Comparison of ENCODE assay signal across 1 cellular context in genomic region chr3:52704611-52705437, GRCh38.
TF ChIP-seq lines count a peak whose summit lies in the region.

No MANE protein-coding gene starts in this region.

TF ChIP-seq in HepG2, 621 proteins besides CTCF, POLR2A, EP300 and RAD21 (continued from another document and continues in another):
- TF ChIP-seq HNRNPLL (IDR thresholded peaks at IDR 0.05; ENCODE audit: low read depth, low read length, poor library complexity, severe bottlenecking) (no peak), MED1 (CRISPR knock-in tag; IDR thresholded peaks at IDR 0.05) (peak; percentile 91), HNF4A (CRISPR knock-in tag; IDR thresholded peaks at IDR 0.05) (peak; percentile 94), FOXM1 (CRISPR knock-in tag; IDR thresholded peaks at IDR 0.05) (no peak), HOXD1 (CRISPR knock-in tag; IDR thresholded peaks at IDR 0.05) (no peak; the same call in 1 of the 2 replicates), ZBTB7B (CRISPR knock-in tag; IDR thresholded peaks at IDR 0.05) (no peak; the same call in 1 of the 2 replicates), PHF21A (CRISPR knock-in tag; IDR thresholded peaks at IDR 0.05) (peak; percentile 67), CREB1 (IDR thresholded peaks at IDR 0.05) (0 out of 2 replicates have a peak, but pooled peaks have one; percentile 14), CREB1 (CRISPR knock-in tag; IDR thresholded peaks at IDR 0.05) (peak; percentile 40; the same call in 1 of the 2 replicates), ZNF326 (CRISPR knock-in tag; IDR thresholded peaks at IDR 0.05; ENCODE audit: borderline replicate concordance) (no peak), GABPA (IDR thresholded peaks at IDR 0.05; ENCODE audit: low read depth, low read length) (no peak), GABPA (CRISPR knock-in tag; IDR thresholded peaks at IDR 0.05; ENCODE audit: low read depth) (peak; percentile 56), RXRB (CRISPR knock-in tag; IDR thresholded peaks at IDR 0.05; ENCODE audit: borderline replicate concordance) (peak; percentile 90), XRCC5 (optimal IDR thresholded peaks at IDR 0.05; ENCODE audit: low read length) (no peak), REST (IDR thresholded peaks at IDR 0.05; ENCODE audit: borderline replicate concordance in 1 of 2, low read depth in 1 of 2, low read length in 2 of 2) (peak in 1 of 2 experiments; percentile 57; a peak in 1 of 4 replicates), ZNF674 (CRISPR knock-in tag; IDR thresholded peaks at IDR 0.05; ENCODE audit: low read depth) (no peak), SIN3B (IDR thresholded peaks at IDR 0.05; ENCODE audit: low read length) (no peak), ZNF274 (CRISPR knock-in tag; IDR thresholded peaks at IDR 0.05) (no peak), ZNF138 (CRISPR knock-in tag; IDR thresholded peaks at IDR 0.05; ENCODE audit: low read depth) (no peak), ZNF564 (CRISPR knock-in tag; IDR thresholded peaks at IDR 0.05) (peak; percentile 40; the same call in 1 of the 2 replicates), JUN (CRISPR knock-in tag; IDR thresholded peaks at IDR 0.05) (peak; percentile 70; the same call in 1 of the 2 replicates), AHR (CRISPR knock-in tag; IDR thresholded peaks at IDR 0.05) (no peak), ZFP36L1 (CRISPR knock-in tag; IDR thresholded peaks at IDR 0.05) (0 out of 2 replicates have a peak, but pooled peaks have one; percentile 70), PAWR (CRISPR knock-in tag; IDR thresholded peaks at IDR 0.05; ENCODE audit: borderline replicate concordance) (no peak), GMEB2 (CRISPR knock-in tag; IDR thresholded peaks at IDR 0.05; ENCODE audit: low read depth) (no peak), ZMYM2 (CRISPR knock-in tag; IDR thresholded peaks at IDR 0.05) (no peak), ZC3H13 (CRISPR knock-in tag; IDR thresholded peaks at IDR 0.05) (peak; percentile 28; the same call in 1 of the 2 replicates), NFATC3 (CRISPR knock-in tag; IDR thresholded peaks at IDR 0.05) (0 out of 2 replicates have a peak, but pooled peaks have one; percentile 16), ZNF510 (CRISPR knock-in tag; IDR thresholded peaks at IDR 0.05; ENCODE audit: low read depth) (no peak), ZNF329 (CRISPR knock-in tag; IDR thresholded peaks at IDR 0.05; ENCODE audit: low read depth) (no peak), FOXK2 (IDR thresholded peaks at IDR 0.05) (no peak), ZNF512B (CRISPR knock-in tag; IDR thresholded peaks at IDR 0.05; ENCODE audit: borderline replicate concordance) (no peak), RNF2 (conservative IDR thresholded peaks at IDR 0.05; ENCODE audit: low read depth) (no peak), SMYD3 (CRISPR knock-in tag; IDR thresholded peaks at IDR 0.05) (no peak), ZIK1 (CRISPR knock-in tag; IDR thresholded peaks at IDR 0.05; ENCODE audit: borderline replicate concordance, low read depth) (no peak), ZFAT (CRISPR knock-in tag; conservative IDR thresholded peaks at IDR 0.05) (no peak), ERF (CRISPR knock-in tag; IDR thresholded peaks at IDR 0.05) (peak; percentile 75; the same call in 1 of the 2 replicates)
- TF ChIP-seq, protein P1, sequence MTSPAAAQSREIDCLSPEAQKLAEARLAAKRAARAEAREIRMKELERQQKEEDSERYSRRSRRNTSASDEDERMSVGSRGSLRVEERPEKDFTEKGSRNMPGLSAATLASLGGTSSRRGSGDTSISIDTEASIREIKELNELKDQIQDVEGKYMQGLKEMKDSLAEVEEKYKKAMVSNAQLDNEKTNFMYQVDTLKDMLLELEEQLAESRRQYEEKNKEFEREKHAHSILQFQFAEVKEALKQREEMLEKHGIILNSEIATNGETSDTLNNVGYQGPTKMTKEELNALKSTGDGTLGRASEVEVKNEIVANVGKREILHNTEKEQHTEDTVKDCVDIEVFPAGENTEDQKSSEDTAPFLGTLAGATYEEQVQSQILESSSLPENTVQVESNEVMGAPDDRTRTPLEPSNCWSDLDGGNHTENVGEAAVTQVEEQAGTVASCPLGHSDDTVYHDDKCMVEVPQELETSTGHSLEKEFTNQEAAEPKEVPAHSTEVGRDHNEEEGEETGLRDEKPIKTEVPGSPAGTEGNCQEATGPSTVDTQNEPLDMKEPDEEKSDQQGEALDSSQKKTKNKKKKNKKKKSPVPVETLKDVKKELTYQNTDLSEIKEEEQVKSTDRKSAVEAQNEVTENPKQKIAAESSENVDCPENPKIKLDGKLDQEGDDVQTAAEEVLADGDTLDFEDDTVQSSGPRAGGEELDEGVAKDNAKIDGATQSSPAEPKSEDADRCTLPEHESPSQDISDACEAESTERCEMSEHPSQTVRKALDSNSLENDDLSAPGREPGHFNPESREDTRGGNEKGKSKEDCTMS (CRISPR knock-in tag; conservative IDR thresholded peaks at IDR 0.05): no peak
- TF ChIP-seq, protein P2, sequence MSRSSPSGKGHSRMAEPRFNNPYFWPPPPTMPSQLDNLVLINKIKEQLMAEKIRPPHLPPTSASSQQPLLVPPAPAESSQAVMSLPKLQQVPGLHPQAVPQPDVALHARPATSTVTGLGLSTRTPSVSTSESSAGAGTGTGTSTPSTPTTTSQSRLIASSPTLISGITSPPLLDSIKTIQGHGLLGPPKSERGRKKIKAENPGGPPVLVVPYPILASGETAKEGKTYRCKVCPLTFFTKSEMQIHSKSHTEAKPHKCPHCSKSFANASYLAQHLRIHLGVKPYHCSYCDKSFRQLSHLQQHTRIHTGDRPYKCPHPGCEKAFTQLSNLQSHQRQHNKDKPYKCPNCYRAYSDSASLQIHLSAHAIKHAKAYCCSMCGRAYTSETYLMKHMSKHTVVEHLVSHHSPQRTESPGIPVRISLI (CRISPR knock-in tag; IDR thresholded peaks at IDR 0.05; ENCODE audit: borderline replicate concordance): peak; percentile 84; the same call in 1 of the 2 replicates
- TF ChIP-seq, protein P3, sequence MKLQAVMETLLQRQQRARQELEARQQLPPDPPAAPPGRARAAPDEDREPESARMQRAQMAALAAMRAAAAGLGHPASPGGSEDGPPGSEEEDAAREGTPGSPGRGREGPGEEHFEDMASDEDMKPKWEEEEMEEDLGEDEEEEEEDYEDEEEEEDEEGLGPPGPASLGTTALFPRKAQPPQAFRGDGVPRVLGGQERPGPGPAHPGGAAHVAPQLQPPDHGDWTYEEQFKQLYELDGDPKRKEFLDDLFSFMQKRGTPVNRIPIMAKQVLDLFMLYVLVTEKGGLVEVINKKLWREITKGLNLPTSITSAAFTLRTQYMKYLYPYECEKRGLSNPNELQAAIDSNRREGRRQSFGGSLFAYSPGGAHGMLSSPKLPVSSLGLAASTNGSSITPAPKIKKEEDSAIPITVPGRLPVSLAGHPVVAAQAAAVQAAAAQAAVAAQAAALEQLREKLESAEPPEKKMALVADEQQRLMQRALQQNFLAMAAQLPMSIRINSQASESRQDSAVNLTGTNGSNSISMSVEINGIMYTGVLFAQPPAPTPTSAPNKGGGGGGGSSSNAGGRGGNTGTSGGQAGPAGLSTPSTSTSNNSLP (IDR thresholded peaks at IDR 0.05; ENCODE audit: low read depth, low read length): no peak
- TF ChIP-seq, protein P4, sequence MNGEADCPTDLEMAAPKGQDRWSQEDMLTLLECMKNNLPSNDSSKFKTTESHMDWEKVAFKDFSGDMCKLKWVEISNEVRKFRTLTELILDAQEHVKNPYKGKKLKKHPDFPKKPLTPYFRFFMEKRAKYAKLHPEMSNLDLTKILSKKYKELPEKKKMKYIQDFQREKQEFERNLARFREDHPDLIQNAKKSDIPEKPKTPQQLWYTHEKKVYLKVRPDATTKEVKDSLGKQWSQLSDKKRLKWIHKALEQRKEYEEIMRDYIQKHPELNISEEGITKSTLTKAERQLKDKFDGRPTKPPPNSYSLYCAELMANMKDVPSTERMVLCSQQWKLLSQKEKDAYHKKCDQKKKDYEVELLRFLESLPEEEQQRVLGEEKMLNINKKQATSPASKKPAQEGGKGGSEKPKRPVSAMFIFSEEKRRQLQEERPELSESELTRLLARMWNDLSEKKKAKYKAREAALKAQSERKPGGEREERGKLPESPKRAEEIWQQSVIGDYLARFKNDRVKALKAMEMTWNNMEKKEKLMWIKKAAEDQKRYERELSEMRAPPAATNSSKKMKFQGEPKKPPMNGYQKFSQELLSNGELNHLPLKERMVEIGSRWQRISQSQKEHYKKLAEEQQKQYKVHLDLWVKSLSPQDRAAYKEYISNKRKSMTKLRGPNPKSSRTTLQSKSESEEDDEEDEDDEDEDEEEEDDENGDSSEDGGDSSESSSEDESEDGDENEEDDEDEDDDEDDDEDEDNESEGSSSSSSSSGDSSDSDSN (CRISPR knock-in tag; IDR thresholded peaks at IDR 0.05): peak; percentile 56; the same call in 1 of the 2 replicates
- TF ChIP-seq, protein P5, sequence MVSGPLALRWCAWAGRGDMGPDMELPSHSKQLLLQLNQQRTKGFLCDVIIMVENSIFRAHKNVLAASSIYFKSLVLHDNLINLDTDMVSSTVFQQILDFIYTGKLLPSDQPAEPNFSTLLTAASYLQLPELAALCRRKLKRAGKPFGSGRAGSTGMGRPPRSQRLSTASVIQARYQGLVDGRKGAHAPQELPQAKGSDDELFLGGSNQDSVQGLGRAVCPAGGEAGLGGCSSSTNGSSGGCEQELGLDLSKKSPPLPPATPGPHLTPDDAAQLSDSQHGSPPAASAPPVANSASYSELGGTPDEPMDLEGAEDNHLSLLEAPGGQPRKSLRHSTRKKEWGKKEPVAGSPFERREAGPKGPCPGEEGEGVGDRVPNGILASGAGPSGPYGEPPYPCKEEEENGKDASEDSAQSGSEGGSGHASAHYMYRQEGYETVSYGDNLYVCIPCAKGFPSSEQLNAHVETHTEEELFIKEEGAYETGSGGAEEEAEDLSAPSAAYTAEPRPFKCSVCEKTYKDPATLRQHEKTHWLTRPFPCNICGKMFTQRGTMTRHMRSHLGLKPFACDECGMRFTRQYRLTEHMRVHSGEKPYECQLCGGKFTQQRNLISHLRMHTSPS (CRISPR knock-in tag; IDR thresholded peaks at IDR 0.05; ENCODE audit: low read depth): no peak
- TF ChIP-seq, protein P6, sequence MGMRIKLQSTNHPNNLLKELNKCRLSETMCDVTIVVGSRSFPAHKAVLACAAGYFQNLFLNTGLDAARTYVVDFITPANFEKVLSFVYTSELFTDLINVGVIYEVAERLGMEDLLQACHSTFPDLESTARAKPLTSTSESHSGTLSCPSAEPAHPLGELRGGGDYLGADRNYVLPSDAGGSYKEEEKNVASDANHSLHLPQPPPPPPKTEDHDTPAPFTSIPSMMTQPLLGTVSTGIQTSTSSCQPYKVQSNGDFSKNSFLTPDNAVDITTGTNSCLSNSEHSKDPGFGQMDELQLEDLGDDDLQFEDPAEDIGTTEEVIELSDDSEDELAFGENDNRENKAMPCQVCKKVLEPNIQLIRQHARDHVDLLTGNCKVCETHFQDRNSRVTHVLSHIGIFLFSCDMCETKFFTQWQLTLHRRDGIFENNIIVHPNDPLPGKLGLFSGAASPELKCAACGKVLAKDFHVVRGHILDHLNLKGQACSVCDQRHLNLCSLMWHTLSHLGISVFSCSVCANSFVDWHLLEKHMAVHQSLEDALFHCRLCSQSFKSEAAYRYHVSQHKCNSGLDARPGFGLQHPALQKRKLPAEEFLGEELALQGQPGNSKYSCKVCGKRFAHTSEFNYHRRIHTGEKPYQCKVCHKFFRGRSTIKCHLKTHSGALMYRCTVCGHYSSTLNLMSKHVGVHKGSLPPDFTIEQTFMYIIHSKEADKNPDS (CRISPR knock-in tag; IDR thresholded peaks at IDR 0.05): peak; percentile 41; the same call in 1 of the 2 replicates
